In the genomic region with DNA sequence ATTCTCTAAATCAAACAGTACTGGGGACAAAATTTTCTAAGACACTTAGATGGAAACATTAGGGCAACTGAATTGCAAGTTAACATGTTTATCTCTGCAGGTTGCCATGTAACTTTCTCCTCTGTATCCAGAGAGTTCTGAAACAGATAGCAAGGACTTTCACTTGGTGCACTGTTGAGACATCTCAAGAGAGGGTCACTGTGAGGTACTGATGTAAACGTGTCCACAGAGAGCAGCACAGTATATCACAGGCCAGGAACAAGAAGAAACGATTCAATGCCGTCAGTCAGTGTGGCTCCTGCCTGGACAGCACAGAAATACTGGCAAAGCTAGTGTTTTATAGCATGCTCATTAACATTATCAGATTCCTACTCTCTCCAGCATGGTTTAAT, we compare ENCODE assay signal across 1 cellular context.
TF ChIP-seq lines count a peak whose summit lies in the region.

No MANE protein-coding gene starts in this region.

TF ChIP-seq in GM12878, 131 proteins besides CTCF, POLR2A, EP300 and RAD21 (continued from another document):
- TF ChIP-seq, protein P1, sequence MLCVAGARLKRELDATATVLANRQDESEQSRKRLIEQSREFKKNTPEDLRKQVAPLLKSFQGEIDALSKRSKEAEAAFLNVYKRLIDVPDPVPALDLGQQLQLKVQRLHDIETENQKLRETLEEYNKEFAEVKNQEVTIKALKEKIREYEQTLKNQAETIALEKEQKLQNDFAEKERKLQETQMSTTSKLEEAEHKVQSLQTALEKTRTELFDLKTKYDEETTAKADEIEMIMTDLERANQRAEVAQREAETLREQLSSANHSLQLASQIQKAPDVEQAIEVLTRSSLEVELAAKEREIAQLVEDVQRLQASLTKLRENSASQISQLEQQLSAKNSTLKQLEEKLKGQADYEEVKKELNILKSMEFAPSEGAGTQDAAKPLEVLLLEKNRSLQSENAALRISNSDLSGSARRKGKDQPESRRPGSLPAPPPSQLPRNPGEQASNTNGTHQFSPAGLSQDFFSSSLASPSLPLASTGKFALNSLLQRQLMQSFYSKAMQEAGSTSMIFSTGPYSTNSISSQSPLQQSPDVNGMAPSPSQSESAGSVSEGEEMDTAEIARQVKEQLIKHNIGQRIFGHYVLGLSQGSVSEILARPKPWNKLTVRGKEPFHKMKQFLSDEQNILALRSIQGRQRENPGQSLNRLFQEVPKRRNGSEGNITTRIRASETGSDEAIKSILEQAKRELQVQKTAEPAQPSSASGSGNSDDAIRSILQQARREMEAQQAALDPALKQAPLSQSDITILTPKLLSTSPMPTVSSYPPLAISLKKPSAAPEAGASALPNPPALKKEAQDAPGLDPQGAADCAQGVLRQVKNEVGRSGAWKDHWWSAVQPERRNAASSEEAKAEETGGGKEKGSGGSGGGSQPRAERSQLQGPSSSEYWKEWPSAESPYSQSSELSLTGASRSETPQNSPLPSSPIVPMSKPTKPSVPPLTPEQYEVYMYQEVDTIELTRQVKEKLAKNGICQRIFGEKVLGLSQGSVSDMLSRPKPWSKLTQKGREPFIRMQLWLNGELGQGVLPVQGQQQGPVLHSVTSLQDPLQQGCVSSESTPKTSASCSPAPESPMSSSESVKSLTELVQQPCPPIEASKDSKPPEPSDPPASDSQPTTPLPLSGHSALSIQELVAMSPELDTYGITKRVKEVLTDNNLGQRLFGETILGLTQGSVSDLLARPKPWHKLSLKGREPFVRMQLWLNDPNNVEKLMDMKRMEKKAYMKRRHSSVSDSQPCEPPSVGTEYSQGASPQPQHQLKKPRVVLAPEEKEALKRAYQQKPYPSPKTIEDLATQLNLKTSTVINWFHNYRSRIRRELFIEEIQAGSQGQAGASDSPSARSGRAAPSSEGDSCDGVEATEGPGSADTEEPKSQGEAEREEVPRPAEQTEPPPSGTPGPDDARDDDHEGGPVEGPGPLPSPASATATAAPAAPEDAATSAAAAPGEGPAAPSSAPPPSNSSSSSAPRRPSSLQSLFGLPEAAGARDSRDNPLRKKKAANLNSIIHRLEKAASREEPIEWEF (IDR thresholded peaks at IDR 0.05; ENCODE audit: insufficient replicate concordance, low read depth, low read length), result no peak
- TF ChIP-seq SUZ12 (IDR thresholded peaks at IDR 0.05; ENCODE audit: unreplicated experiment) (no peak), ESRRA (IDR thresholded peaks at IDR 0.05; ENCODE audit: low read length) (no peak), PML (IDR thresholded peaks at IDR 0.05; ENCODE audit: low read length) (no peak), RCOR1 (conservative IDR thresholded peaks at IDR 0.05; ENCODE audit: low read depth, low read length) (no peak), HCFC1 (IDR thresholded peaks at IDR 0.05; ENCODE audit: low read length) (no peak), CBX3 (IDR thresholded peaks at IDR 0.05; ENCODE audit: borderline replicate concordance, low read depth) (no peak), MYB (IDR thresholded peaks at IDR 0.05; ENCODE audit: borderline replicate concordance, low read depth, low read length) (no peak), FOS (IDR thresholded peaks at IDR 0.05; ENCODE audit: borderline replicate concordance, extremely low read depth, insufficient read length) (no peak), GABPA (IDR thresholded peaks at IDR 0.05; ENCODE audit: low read depth) (no peak), E2F8 (IDR thresholded peaks at IDR 0.05; ENCODE audit: low read depth, partially characterized antibody) (no peak), ASH2L (IDR thresholded peaks at IDR 0.05; ENCODE audit: borderline replicate concordance, low read depth) (no peak), EGR1 (IDR thresholded peaks at IDR 0.05; ENCODE audit: borderline replicate concordance in 1 of 2, low read depth in 2 of 2, low read length in 2 of 2) (no peak)
- TF ChIP-seq, protein P2, sequence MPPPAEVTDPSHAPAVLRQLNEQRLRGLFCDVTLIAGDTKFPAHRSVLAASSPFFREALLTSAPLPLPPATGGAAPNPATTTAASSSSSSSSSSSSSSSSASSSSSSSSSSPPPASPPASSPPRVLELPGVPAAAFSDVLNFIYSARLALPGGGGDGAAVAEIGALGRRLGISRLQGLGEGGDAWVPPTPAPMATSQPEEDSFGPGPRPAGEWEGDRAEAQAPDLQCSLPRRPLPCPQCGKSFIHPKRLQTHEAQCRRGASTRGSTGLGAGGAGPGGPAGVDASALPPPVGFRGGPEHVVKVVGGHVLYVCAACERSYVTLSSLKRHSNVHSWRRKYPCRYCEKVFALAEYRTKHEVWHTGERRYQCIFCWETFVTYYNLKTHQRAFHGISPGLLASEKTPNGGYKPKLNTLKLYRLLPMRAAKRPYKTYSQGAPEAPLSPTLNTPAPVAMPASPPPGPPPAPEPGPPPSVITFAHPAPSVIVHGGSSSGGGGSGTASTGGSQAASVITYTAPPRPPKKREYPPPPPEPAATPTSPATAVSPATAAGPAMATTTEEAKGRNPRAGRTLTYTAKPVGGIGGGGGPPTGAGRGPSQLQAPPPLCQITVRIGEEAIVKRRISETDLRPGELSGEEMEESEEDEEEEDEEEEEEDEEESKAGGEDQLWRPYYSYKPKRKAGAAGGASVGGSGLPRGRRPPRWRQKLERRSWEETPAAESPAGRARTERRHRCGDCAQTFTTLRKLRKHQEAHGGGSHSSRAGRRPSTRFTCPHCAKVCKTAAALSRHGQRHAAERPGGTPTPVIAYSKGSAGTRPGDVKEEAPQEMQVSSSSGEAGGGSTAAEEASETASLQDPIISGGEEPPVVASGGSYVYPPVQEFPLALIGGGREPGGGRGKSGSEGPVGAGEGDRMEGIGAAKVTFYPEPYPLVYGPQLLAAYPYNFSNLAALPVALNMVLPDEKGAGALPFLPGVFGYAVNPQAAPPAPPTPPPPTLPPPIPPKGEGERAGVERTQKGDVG (CRISPR knock-in tag; IDR thresholded peaks at IDR 0.05), result no peak
